In the genomic region with DNA sequence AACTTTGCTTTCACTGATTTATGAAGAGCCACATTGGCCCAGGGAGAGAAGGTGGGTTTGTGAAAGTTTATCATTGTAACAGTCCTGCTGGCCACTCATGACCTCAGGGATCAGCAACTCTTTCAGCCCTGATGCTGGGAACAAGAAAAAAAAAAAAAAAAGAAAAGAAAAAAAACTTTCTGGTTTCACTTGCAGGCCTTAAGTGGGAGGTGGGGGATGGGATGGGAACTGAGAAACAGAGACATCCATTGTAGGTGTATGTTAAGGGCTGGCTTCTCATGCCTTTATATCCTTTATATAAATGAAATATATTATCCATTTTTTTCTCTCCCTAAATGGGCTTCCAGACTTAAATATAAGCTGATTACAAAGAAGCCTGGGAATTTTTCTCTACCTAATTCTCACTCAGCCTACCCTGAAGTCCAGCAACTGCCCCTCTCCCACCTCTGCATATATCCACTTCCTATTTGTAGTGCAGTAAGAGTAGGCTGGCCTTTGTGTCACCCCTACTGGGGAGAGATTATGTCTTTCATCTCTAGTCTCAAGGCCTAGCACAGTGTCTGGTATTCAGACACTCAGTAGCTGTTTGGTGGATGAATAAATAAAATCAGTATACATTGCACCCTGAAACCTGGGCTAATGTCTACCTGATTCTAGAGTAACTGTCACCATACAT, we compare ENCODE assay signal across 19 cellular contexts.
DNase-seq lines count a peak whose midpoint lies in the region; ATAC-seq and TF ChIP-seq lines count a peak whose summit lies in the region.
"Had no signal": no experiment of that assay in that cellular context is flagged by ENCODE, and none has a peak within 500 bp of the region (broad histone marks: within the 10 kb centered on the region; RNA-seq: fewer than 3 reads in every experiment).

No MANE protein-coding gene starts in this region.

- peaks cover 30% of the 10 kb centered on the region for H3K79me1 ChIP-seq in mesenchymal stem cell (replicated peaks; ENCODE audit: low read length, poor library complexity, severe bottlenecking)

- H2BK120ac ChIP-seq in mesenchymal stem cell (ENCODE audit: low read depth, low read length): no peak overlapping the region

- H3K9ac ChIP-seq in mesenchymal stem cell (ENCODE audit: low read length): no peak overlapping the region
- H3K9ac ChIP-seq: GM23248 had no signal

- no peaks in the 10 kb centered on the region for H3K4me1 Mint-ChIP-seq in T-helper 17 cell

- H3K27ac Mint-ChIP-seq in T-helper 17 cell: no peak overlapping the region
- H3K27ac Mint-ChIP-seq: CD14-positive monocyte had no signal

- ATAC-seq in GM19395 (IDR thresholded peaks at IDR 0.05; ENCODE audit: unreplicated experiment) (peak; percentile 60), Panc1 (no peak), Right ventricle myocardium inferior (no peak), T-helper 17 cell (no peak), HG03108 (IDR thresholded peaks at IDR 0.05; ENCODE audit: unreplicated experiment) (no peak)
- ATAC-seq: A549, HCT116 had no signal

- no peak overlapping the region for H3K4me2 ChIP-seq in mesenchymal stem cell (ENCODE audit: low read length, poor library complexity, severe bottlenecking)
- H3K4me2 ChIP-seq: A549 had no signal

- no peak overlapping the region for H4K8ac ChIP-seq in mesenchymal stem cell (ENCODE audit: low read length)

- H3K4me1 ChIP-seq in Panc1 (ENCODE audit: control insufficient read depth, insufficient read depth, low read length) (peaks cover 22% of the 10 kb centered on the region), mesenchymal stem cell (ENCODE audit: control insufficient read depth, insufficient read depth, low read depth, low read length) (peaks cover 1% of the 10 kb centered on the region)

- H3K27me3 ChIP-seq in Panc1 (ENCODE audit: control insufficient read depth, insufficient read depth, low read length) (no peaks in the 10 kb centered on the region), mesenchymal stem cell (ENCODE audit: control insufficient read depth in 1 of 2, insufficient read depth in 1 of 2, low read length in 2 of 2) (no peaks in the 10 kb centered on the region)

- no peak overlapping the region for H2BK12ac ChIP-seq in mesenchymal stem cell (ENCODE audit: low read length in 2 of 2)

- peak; percentile 12 for DNase-seq in GM10248 (ENCODE audit: extremely low spot score)
- DNase-seq in Panc1 (ENCODE audit: low read depth, low spot score): no peak
- DNase-seq in mesenchymal stem cell: peak; percentile 35
- no peak for DNase-seq in Right ventricle myocardium inferior (ENCODE audit: missing footprints)
- DNase-seq in SW 1271 (lab: John Stamatoyannopoulos, UW): no peak
- DNase-seq in T-helper 17 cell: no peak
- DNase-seq: DMS79, GM23248, KBM-7, NCI-H1105, NCI-H187, NCI-H446, Right ventricle myocardium superior had no signal

- TF ChIP-seq CTCF in GM10248 (IDR thresholded peaks at IDR 0.05; ENCODE audit: control extremely low read depth, extremely low read depth, low read depth, missing control alignments) (no peak), Panc1 (IDR thresholded peaks at IDR 0.05) (no peak)

- H3K14ac ChIP-seq in mesenchymal stem cell (ENCODE audit: low read length in 2 of 2): no peak overlapping the region

- no TSS peak for BruUV-seq in Panc1 (replicated peaks; lab: Mats Ljungman, UMichigan)

- H3K4me3 Mint-ChIP-seq in T-helper 17 cell: no peak overlapping the region
- H3K4me3 Mint-ChIP-seq: CD14-positive monocyte had no signal

- POLR2A ChIA-PET in GM10248 (lab: Yijun Ruan, JAX) (no interaction called here), Panc1 (lab: Charles Lee) (no interaction called here)

- H3K4me3 ChIP-seq in Panc1 (ENCODE audit: low read depth in 2 of 2, low read length in 2 of 2) (no peak overlapping the region), mesenchymal stem cell (ENCODE audit: insufficient read depth in 1 of 2, low read depth in 1 of 2, low read length in 2 of 2) (no peak overlapping the region)
- H3K4me3 ChIP-seq: A549, GM23248 had no signal

- no peak overlapping the region for H4K91ac ChIP-seq in mesenchymal stem cell (ENCODE audit: low read length)

- no peak overlapping the region for H3K4ac ChIP-seq in mesenchymal stem cell (ENCODE audit: low read depth in 1 of 2, low read length in 2 of 2)

- no peak overlapping the region for H3K23ac ChIP-seq in mesenchymal stem cell (ENCODE audit: low read length in 2 of 2)

- H2BK15ac ChIP-seq in mesenchymal stem cell (ENCODE audit: low read depth, poor library complexity, severe bottlenecking): no peak overlapping the region

- no peak overlapping the region for H3K18ac ChIP-seq in mesenchymal stem cell (ENCODE audit: low read depth in 1 of 2, low read length in 2 of 2)

- no peak overlapping the region for H2AFZ ChIP-seq in mesenchymal stem cell (ENCODE audit: low read depth, low read length)
- H2AFZ ChIP-seq: GM23248 had no signal

- peaks cover 8% of the 10 kb centered on the region; the same call in 1 of the 2 replicates for H3K9me3 ChIP-seq in Panc1 (ENCODE audit: control insufficient read depth, insufficient read depth, low read depth, low read length)
- H3K9me3 ChIP-seq in mesenchymal stem cell (ENCODE audit: control insufficient read depth, low read length): no peaks in the 10 kb centered on the region
- no peaks in the 10 kb centered on the region for H3K9me3 ChIP-seq in T-helper 17 cell (ENCODE audit: control insufficient read depth, low read length, poor library complexity, severe bottlenecking)

- no peaks in the 10 kb centered on the region for H3K27me3 Mint-ChIP-seq in T-helper 17 cell

- no peaks in the 10 kb centered on the region for H3K36me3 Mint-ChIP-seq in T-helper 17 cell (ENCODE audit: low read depth)
- H3K36me3 Mint-ChIP-seq: CD14-positive monocyte had no signal

- CTCF ChIA-PET in GM10248 (lab: Yijun Ruan, JAX): interaction anchor here (1.5 to 2.0 kb wide), 3 partner anchors 10 to 22 kb away, joined by 4 to 6 read pairs (median 4); no protein-coding TSS in a partner anchor
- CTCF ChIA-PET in Panc1 (lab: Charles Lee): no interaction called here

- no peak overlapping the region for H2BK5ac ChIP-seq in mesenchymal stem cell (ENCODE audit: low read depth, low read length, poor library complexity, severe bottlenecking)

- H3K27ac ChIP-seq in Panc1 (ENCODE audit: low read length) (peak overlapping the region; percentile 25; the same call in 1 of the 2 replicates), mesenchymal stem cell (ENCODE audit: low read length, poor library complexity, severe bottlenecking) (no peak overlapping the region)
- H3K27ac ChIP-seq: A549, GM23248, HL-60 had no signal

- H2AK5ac ChIP-seq in mesenchymal stem cell (ENCODE audit: low read length, severe bottlenecking): no peak overlapping the region

- in situ Hi-C loops in Panc1 (cut with HindIII; ENCODE audit: low pct_unique_long_range_greater_than_20kb, low sequenced_read_pairs): no loop called here

- no peaks in the 10 kb centered on the region for H3K36me3 ChIP-seq in Panc1 (ENCODE audit: control insufficient read depth, insufficient read depth, low read length)
- peaks cover 5 to 54% of the 10 kb centered on the region in 2 experiments for H3K36me3 ChIP-seq in mesenchymal stem cell (ENCODE audit: control insufficient read depth in 1 of 2, insufficient read depth in 2 of 2, low read depth in 1 of 2, low read length in 2 of 2)

- intact Hi-C loops in Panc1 (cut with micrococcal nuclease; ENCODE audit: unreplicated experiment) (loop anchor here (10.0 kb wide), 1 partner anchor 190 kb away; a partner anchor contains a TSS), Right ventricle myocardium inferior (cut with DNase I) (no loop called here)

Comparison
In these comparisons a context has a peak if more than half of its experiments do, and no peak if none do; other contexts are left out.
1. DNase-seq: peak in GM10248 (single experiment) and mesenchymal stem cell (single experiment); none in Panc1 (single experiment), Right ventricle myocardium inferior (single experiment), SW 1271 (0 of 2) and T-helper 17 cell (0 of 3).